1 cellular context compared by ENCODE assay signal in the genomic region with DNA sequence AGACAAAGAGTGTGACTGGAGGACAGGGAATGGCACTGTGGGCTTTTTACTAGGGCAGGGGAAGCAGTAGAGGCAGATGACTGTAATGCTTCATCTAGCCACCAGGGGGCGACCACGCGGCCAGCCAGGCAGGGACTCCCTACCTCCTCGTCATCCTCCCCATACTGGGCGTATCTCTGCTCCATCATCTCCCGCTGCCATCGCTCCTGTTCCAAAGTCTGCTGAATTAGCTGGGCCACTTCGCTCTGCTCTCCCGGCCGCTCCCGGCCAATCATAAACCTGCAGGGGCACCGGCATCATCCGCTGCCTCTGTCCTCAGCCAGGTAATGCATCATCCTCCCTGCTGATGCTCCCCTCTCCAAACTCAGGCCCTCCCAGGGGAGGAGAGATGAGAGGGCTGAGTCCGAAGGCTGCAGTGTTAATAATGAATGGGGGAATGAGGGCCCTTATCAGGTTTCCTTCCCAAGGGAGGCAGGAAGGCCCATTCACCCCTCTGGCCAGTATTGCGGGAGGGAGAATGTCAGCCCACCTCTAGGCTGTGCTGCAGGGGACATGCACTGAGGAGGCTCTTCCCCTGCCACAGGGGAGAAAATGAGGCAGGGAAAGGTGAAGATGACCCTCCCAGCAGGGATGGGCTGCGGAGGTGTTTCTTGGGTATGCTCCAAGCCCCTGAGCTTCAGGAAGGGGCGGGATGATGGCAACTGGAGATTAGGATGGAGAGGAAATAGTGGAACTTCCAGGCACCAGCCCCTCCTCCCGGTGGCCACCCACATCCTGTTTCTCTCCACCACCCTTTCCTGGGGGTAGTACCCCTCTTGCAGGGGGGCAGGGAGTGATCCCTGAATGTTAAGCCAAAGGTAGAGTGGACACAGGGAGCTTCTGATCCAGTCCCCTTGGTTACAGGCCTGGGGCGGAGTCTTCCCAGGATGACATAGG.
TF ChIP-seq lines count a peak whose summit lies in the region.

No MANE protein-coding gene starts in this region.

TF ChIP-seq in K562, 482 proteins besides CTCF, POLR2A, EP300 and RAD21 (continued from another document):
- TF ChIP-seq, protein P1, sequence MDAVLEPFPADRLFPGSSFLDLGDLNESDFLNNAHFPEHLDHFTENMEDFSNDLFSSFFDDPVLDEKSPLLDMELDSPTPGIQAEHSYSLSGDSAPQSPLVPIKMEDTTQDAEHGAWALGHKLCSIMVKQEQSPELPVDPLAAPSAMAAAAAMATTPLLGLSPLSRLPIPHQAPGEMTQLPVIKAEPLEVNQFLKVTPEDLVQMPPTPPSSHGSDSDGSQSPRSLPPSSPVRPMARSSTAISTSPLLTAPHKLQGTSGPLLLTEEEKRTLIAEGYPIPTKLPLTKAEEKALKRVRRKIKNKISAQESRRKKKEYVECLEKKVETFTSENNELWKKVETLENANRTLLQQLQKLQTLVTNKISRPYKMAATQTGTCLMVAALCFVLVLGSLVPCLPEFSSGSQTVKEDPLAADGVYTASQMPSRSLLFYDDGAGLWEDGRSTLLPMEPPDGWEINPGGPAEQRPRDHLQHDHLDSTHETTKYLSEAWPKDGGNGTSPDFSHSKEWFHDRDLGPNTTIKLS (IDR thresholded peaks at IDR 0.05; ENCODE audit: borderline replicate concordance, low read depth), result 0 out of 2 replicates have a peak, but pooled peaks have one; percentile 20
- 0 out of 2 replicates have a peak, but pooled peaks have one; percentile 33 for TF ChIP-seq DPF2 (IDR thresholded peaks at IDR 0.05)
- TF ChIP-seq, protein P2, sequence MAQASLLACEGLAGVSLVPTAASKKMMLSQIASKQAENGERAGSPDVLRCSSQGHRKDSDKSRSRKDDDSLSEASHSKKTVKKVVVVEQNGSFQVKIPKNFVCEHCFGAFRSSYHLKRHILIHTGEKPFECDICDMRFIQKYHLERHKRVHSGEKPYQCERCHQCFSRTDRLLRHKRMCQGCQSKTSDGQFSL (CRISPR knock-in tag; IDR thresholded peaks at IDR 0.05), result no peak
- TF ChIP-seq, protein P2 (tag; IDR thresholded peaks at IDR 0.05), result 0 out of 4 replicates have a peak, but pooled peaks of 1 of the 2 experiments have one; percentile 35
- TF ChIP-seq SMC3 (conservative IDR thresholded peaks at IDR 0.05; ENCODE audit: insufficient read depth, low read depth, low read length), result peak; percentile 68
